11 cellular contexts compared by ENCODE assay signal in the genomic region with DNA sequence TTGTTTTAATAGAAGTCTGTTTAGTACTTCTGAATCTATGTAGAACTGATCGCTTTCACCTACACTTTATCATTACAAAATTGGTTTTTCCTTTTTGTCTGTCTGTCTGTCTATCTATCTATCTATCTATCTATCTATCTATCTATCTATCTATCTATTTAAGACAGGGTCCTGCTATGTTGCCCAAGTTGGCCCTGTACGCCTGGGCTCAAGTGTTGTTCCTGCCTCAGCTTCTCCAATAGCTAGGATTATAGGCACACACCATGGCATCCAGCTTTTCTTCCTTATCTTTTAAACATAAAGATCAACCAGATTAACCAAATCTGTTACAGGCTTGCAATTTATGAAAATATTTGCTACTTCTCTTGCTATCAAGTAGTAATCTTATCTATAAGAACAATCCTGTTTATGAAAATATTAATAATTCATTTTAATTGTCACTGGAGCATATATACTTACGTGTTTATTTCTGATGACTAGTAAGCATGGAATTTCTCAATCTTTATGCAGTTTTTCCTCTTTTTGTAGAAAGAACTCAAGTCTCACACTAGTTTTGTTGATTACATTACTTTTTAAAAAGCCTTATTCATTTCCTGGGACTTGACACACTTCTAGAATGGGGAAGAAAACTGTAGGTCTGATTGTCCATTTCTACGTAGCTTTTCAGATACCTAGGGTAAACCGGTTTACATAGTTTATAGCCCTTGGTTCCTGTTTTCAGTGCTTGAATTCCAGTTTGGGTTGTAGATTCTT. TPM values are rescaled to one million over a fixed set of nuclear protein-coding genes. Genes with fewer than 3 reads are reported as not detected.
DNase-seq lines count a peak whose midpoint lies in the region; ATAC-seq and TF ChIP-seq lines count a peak whose summit lies in the region.
"Had no signal": no experiment of that assay in that cellular context is flagged by ENCODE, and none has a peak within 500 bp of the region (broad histone marks: within the 10 kb centered on the region; RNA-seq: fewer than 3 reads in every experiment).

No MANE protein-coding gene starts in this region.

- H3K27me3 ChIP-seq in lower lobe of right lung (ENCODE audit: low read depth) (no peaks in the 10 kb centered on the region), upper lobe of right lung (no peaks in the 10 kb centered on the region)

- H3K4me3 ChIP-seq in cardiac fibroblast (replicated peaks in 1 of 2; ENCODE audit: low read depth in 2 of 2, low read length in 2 of 2) (no peak overlapping the region), lower lobe of right lung (no peak overlapping the region), upper lobe of right lung (no peak overlapping the region)

- ATAC-seq in Right ventricle myocardium inferior (peak; percentile 56), lower lobe of right lung (peak; percentile 45 to 68), upper lobe of right lung (peak; percentile 66), HG02642 (IDR thresholded peaks at IDR 0.05; ENCODE audit: poor library complexity, unreplicated experiment) (no peak)
- ATAC-seq: activated CD4-positive, CD25-positive, alpha-beta regulatory T cell treated with anti-CD3 and anti-CD28 coated beads, Interleukin-2, amount 50 U/mL, for 24 hours had no signal

- intact Hi-C loops in Right ventricle myocardium inferior (cut with DNase I), result no loop called here
- intact Hi-C loops in cardiac septum (cut with DNase I), result no loop called here
- intact Hi-C loops in lower lobe of right lung (cut with DNase I), result no loop called here
- intact Hi-C loops in upper lobe of right lung (cut with DNase I), result no loop called here

- H3K9me3 ChIP-seq in lower lobe of right lung (no peaks in the 10 kb centered on the region), upper lobe of right lung (no peaks in the 10 kb centered on the region)

- H3K36me3 ChIP-seq in lower lobe of right lung, result no peaks in the 10 kb centered on the region
- no peaks in the 10 kb centered on the region for H3K36me3 ChIP-seq in upper lobe of right lung

- DNase-seq in Right ventricle myocardium inferior (ENCODE audit: missing footprints), result no peak
- DNase-seq in cardiac septum (ENCODE audit: low spot score), result no peak
- DNase-seq in cardiac fibroblast (ENCODE audit: low read depth in 2 of 2), result peak; percentile 19 to 42
- DNase-seq in lower lobe of right lung, result no peak
- no peak for DNase-seq in upper lobe of right lung
- DNase-seq in activated CD4-positive, alpha-beta T cell treated with anti-CD3 and anti-CD28 coated beads for 4 hours, result no peak
- DNase-seq in NCI-H2171 (lab: John Stamatoyannopoulos, UW), result no peak
- DNase-seq: NCI-H1930, NCI-H774 had no signal

- peak overlapping the region; percentile 58 for H3K27ac ChIP-seq in lower lobe of right lung
- peak overlapping the region; percentile 40 for H3K27ac ChIP-seq in upper lobe of right lung

- no peak for TF ChIP-seq CTCF in cardiac fibroblast (IDR thresholded peaks at IDR 0.05; ENCODE audit: low read depth, low read length)
- no peak for TF ChIP-seq CTCF in lower lobe of right lung (IDR thresholded peaks at IDR 0.05)
- TF ChIP-seq CTCF in upper lobe of right lung (IDR thresholded peaks at IDR 0.05), result no peak

- peaks cover 41% of the 10 kb centered on the region for H3K4me1 ChIP-seq in lower lobe of right lung
- peaks cover 29% of the 10 kb centered on the region for H3K4me1 ChIP-seq in upper lobe of right lung

RNA-seq across cellular contexts. Expression of gene KIAA0232, which starts 24.6 kb away (rescaled TPM):
- total RNA-seq in Right ventricle myocardium inferior (72.1 TPM), cardiac septum (73.0 TPM), lower lobe of right lung (28.1 TPM), upper lobe of right lung (30.9 TPM)

Comparison
In these comparisons a context has a peak if more than half of its experiments do, and no peak if none do; other contexts are left out.
1. DNase-seq: peak in cardiac fibroblast (2 of 2); none in Right ventricle myocardium inferior (single experiment), cardiac septum (single experiment), lower lobe of right lung (single experiment), upper lobe of right lung (single experiment), activated CD4-positive, alpha-beta T cell treated with anti-CD3 and anti-CD28 coated beads for 4 hours (0 of 2) and NCI-H2171 (single experiment).